23 cellular contexts compared by ENCODE assay signal in the genomic region with DNA sequence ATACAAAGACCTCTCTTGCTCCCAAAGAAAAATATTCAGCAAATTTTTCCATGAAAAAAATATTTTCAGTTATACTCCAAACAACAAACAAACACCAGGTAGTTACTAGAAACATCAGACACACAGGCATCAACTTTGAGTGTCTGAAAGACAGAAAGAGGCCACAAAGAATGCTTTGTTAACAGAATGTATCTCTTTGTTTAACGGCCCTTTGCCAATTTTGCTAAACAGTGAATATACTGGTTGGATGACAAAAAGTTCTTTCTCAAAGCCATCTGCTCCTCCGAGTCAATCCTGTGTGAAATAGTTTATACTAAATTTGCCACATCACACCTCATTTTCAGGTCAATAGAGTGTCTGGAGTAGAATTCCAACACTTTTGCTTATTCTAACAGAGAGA.
"Had no signal": no experiment of that assay in that cellular context is flagged by ENCODE, and none has a peak within 500 bp of the region (broad histone marks: within the 10 kb centered on the region; RNA-seq: fewer than 3 reads in every experiment).

No MANE protein-coding gene starts in this region.

- H3K4me2 ChIP-seq: neural progenitor cell had no signal

- H3K36me3 ChIP-seq: gastroesophageal sphincter, heart right ventricle, lower lobe of right lung, neural progenitor cell, prostate gland, suprapubic skin, transverse colon, upper lobe of right lung, uterus had no signal

- H2AFZ ChIP-seq: neural progenitor cell, parathyroid adenoma had no signal

- H3K9ac ChIP-seq: neural progenitor cell, parathyroid adenoma had no signal

- H3K27me3 ChIP-seq: dorsolateral prefrontal cortex, gastroesophageal sphincter, heart right ventricle, neural progenitor cell, suprapubic skin, transverse colon, upper lobe of right lung, uterus had no signal

- H3K4me3 ChIP-seq: dorsolateral prefrontal cortex, gastroesophageal sphincter, heart right ventricle, lower lobe of right lung, neural progenitor cell, prostate gland, skin epidermis, suprapubic skin, transverse colon, upper lobe of right lung, uterus had no signal

- H3K4me1 ChIP-seq: gastroesophageal sphincter, heart right ventricle, lower lobe of right lung, neural progenitor cell, parathyroid adenoma, prostate gland, suprapubic skin, transverse colon, upper lobe of right lung, uterus had no signal

- H3K27ac ChIP-seq: gastroesophageal sphincter, heart right ventricle, lower lobe of right lung, neural progenitor cell, parathyroid adenoma, prostate gland, skin epidermis, suprapubic skin, transverse colon, upper lobe of right lung, uterus had no signal

- H3K9me3 ChIP-seq: prostate gland had no signal

- DNase-seq: dorsolateral prefrontal cortex; effector CD4-positive, alpha-beta T cell; foreskin fibroblast; glutamatergic neuron; heart right ventricle; islet precursor cell; kidney glomerular epithelial cell; left ventricle myocardium superior; lower lobe of right lung; naive thymus-derived CD4-positive, alpha-beta T cell; right cardiac atrium; stimulated activated CD4-positive, alpha-beta T cell treated with anti-CD3 and anti-CD28 coated beads, Interleukin-15, amount 100 ng/mL, for 24 hours; stimulated activated CD4-positive, alpha-beta T cell treated with anti-CD3 and anti-CD28 coated beads, Interleukin-2, amount 100 ng/mL, for 48 hours; stimulated activated naive B cell treated with anti-CD40 and anti-IgM and Interleukin-4, amounts not matched to agents 10 μg/mL and 1 μg/mL and 100 μg/mL, for 72 hours; transverse colon; upper lobe of right lung; uterus had no signal

- H3K79me2 ChIP-seq: parathyroid adenoma had no signal
